8 cellular contexts compared by ENCODE assay signal in the genomic region with DNA sequence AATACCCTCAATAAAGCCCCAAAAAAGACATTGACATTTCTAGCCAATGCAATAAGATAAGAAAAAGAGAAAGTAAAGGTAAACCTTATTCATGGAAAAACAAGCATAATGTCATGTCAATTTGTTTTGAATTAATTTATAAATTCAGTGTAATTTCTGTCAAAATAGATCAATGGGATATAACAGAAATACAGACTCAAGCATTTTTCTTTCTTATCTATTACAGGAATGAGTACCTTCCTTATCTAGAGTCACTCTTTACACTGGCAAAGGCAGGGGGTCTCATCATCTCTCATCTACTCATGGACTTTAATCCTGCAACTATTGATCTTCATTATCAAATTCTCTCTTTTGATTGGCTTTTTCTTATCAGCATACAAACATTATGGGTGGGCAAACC.
"Had no signal": no experiment of that assay in that cellular context is flagged by ENCODE, and none has a peak within 500 bp of the region (broad histone marks: within the 10 kb centered on the region; RNA-seq: fewer than 3 reads in every experiment).

No MANE protein-coding gene starts in this region.

- FAIRE-seq: G401.6, GM12878, GM12891, GM12892, GM18507, GM19239 had no signal

- ATAC-seq: GM12878 had no signal

- H3K4me3 ChIP-seq: GM12878 had no signal

- DNase-seq: GDM1, GF-D8 had no signal
